In genomic region chr19:49987159-49987698, GRCh38 we compare ENCODE assay signal across 1 cellular context.
TF ChIP-seq lines count a peak whose summit lies in the region.

No MANE protein-coding gene starts in this region.

TF ChIP-seq in HepG2, 621 proteins besides CTCF, POLR2A, EP300 and RAD21 (continued from another document and continues in another):
- TF ChIP-seq, protein P1, sequence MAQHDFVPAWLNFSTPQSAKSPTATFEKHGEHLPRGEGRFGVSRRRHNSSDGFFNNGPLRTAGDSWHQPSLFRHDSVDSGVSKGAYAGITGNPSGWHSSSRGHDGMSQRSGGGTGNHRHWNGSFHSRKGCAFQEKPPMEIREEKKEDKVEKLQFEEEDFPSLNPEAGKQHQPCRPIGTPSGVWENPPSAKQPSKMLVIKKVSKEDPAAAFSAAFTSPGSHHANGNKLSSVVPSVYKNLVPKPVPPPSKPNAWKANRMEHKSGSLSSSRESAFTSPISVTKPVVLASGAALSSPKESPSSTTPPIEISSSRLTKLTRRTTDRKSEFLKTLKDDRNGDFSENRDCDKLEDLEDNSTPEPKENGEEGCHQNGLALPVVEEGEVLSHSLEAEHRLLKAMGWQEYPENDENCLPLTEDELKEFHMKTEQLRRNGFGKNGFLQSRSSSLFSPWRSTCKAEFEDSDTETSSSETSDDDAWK (CRISPR knock-in tag; IDR thresholded peaks at IDR 0.05) = no peak
- no peak for TF ChIP-seq HNRNPH1 (optimal IDR thresholded peaks at IDR 0.05; ENCODE audit: low read depth, low read length)
- TF ChIP-seq, protein P2, sequence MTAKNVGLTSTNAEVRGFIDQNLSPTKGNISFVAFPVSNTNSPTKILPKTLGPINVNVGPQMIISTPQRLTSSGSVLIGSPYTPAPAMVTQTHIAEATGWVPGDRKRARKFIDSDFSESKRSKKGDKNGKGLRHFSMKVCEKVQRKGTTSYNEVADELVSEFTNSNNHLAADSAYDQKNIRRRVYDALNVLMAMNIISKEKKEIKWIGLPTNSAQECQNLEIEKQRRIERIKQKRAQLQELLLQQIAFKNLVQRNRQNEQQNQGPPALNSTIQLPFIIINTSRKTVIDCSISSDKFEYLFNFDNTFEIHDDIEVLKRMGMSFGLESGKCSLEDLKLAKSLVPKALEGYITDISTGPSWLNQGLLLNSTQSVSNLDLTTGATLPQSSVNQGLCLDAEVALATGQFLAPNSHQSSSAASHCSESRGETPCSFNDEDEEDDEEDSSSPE (CRISPR knock-in tag; IDR thresholded peaks at IDR 0.05) = peak; percentile 85
- TF ChIP-seq, protein P3, sequence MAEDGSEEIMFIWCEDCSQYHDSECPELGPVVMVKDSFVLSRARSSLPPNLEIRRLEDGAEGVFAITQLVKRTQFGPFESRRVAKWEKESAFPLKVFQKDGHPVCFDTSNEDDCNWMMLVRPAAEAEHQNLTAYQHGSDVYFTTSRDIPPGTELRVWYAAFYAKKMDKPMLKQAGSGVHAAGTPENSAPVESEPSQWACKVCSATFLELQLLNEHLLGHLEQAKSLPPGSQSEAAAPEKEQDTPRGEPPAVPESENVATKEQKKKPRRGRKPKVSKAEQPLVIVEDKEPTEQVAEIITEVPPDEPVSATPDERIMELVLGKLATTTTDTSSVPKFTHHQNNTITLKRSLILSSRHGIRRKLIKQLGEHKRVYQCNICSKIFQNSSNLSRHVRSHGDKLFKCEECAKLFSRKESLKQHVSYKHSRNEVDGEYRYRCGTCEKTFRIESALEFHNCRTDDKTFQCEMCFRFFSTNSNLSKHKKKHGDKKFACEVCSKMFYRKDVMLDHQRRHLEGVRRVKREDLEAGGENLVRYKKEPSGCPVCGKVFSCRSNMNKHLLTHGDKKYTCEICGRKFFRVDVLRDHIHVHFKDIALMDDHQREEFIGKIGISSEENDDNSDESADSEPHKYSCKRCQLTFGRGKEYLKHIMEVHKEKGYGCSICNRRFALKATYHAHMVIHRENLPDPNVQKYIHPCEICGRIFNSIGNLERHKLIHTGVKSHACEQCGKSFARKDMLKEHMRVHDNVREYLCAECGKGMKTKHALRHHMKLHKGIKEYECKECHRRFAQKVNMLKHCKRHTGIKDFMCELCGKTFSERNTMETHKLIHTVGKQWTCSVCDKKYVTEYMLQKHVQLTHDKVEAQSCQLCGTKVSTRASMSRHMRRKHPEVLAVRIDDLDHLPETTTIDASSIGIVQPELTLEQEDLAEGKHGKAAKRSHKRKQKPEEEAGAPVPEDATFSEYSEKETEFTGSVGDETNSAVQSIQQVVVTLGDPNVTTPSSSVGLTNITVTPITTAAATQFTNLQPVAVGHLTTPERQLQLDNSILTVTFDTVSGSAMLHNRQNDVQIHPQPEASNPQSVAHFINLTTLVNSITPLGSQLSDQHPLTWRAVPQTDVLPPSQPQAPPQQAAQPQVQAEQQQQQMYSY (CRISPR knock-in tag; IDR thresholded peaks at IDR 0.05) = peak; percentile 93
- TF ChIP-seq ONECUT2 (CRISPR knock-in tag; IDR thresholded peaks at IDR 0.05) = peak; percentile 96
- TF ChIP-seq ZC3H4 (CRISPR knock-in tag; IDR thresholded peaks at IDR 0.05; ENCODE audit: borderline replicate concordance) = peak; percentile 98; the same call in 1 of the 2 replicates
- no peak for TF ChIP-seq AGO1 (IDR thresholded peaks at IDR 0.05; ENCODE audit: low read depth, low read length, poor library complexity, severe bottlenecking)
- TF ChIP-seq ZBTB42 (CRISPR knock-in tag; IDR thresholded peaks at IDR 0.05) = peak; percentile 100
- peak; percentile 96 for TF ChIP-seq MED1 (CRISPR knock-in tag; IDR thresholded peaks at IDR 0.05)
- peak; percentile 100 for TF ChIP-seq MXD1 (CRISPR knock-in tag; IDR thresholded peaks at IDR 0.05)
- peak; percentile 100 for TF ChIP-seq CC2D1A (CRISPR knock-in tag; IDR thresholded peaks at IDR 0.05)
- peak; percentile 97; the same call in 1 of the 2 replicates for TF ChIP-seq ZBTB8A (CRISPR knock-in tag; IDR thresholded peaks at IDR 0.05; ENCODE audit: borderline replicate concordance, low read depth)
- peak; percentile 100 for TF ChIP-seq DNMT3B (CRISPR knock-in tag; conservative IDR thresholded peaks at IDR 0.05)
- peak; percentile 96 for TF ChIP-seq ZNF383 (CRISPR knock-in tag; IDR thresholded peaks at IDR 0.05; ENCODE audit: borderline replicate concordance)
- peak; percentile 100 for TF ChIP-seq ZBTB43 (CRISPR knock-in tag; conservative IDR thresholded peaks at IDR 0.05)
- peak; percentile 100 for TF ChIP-seq SRY (CRISPR knock-in tag; IDR thresholded peaks at IDR 0.05)
- no peak for TF ChIP-seq HMGA1 (CRISPR knock-in tag; conservative IDR thresholded peaks at IDR 0.05)
- peak; percentile 100 for TF ChIP-seq BCL3 (CRISPR knock-in tag; IDR thresholded peaks at IDR 0.05)
- TF ChIP-seq ARNTL (CRISPR knock-in tag; IDR thresholded peaks at IDR 0.05) = peak; percentile 99
- peak; percentile 100 for TF ChIP-seq ZNF33A (CRISPR knock-in tag; IDR thresholded peaks at IDR 0.05; ENCODE audit: borderline replicate concordance)
- TF ChIP-seq, protein P4, sequence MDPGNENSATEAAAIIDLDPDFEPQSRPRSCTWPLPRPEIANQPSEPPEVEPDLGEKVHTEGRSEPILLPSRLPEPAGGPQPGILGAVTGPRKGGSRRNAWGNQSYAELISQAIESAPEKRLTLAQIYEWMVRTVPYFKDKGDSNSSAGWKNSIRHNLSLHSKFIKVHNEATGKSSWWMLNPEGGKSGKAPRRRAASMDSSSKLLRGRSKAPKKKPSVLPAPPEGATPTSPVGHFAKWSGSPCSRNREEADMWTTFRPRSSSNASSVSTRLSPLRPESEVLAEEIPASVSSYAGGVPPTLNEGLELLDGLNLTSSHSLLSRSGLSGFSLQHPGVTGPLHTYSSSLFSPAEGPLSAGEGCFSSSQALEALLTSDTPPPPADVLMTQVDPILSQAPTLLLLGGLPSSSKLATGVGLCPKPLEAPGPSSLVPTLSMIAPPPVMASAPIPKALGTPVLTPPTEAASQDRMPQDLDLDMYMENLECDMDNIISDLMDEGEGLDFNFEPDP (CRISPR knock-in tag; conservative IDR thresholded peaks at IDR 0.05) = peak; percentile 100
- TF ChIP-seq SPEN (CRISPR knock-in tag; IDR thresholded peaks at IDR 0.05; ENCODE audit: low read depth) = peak; percentile 99
- TF ChIP-seq POLR2AphosphoS5 (IDR thresholded peaks at IDR 0.05; ENCODE audit: low read depth, low read length) = no peak
- no peak for TF ChIP-seq TRIM22 (IDR thresholded peaks at IDR 0.05)
- TF ChIP-seq ZNF678 (CRISPR knock-in tag; IDR thresholded peaks at IDR 0.05) = peak; percentile 100
- TF ChIP-seq ZNF792 (CRISPR knock-in tag; IDR thresholded peaks at IDR 0.05) = peak; percentile 100
- TF ChIP-seq ELK4 (CRISPR knock-in tag; IDR thresholded peaks at IDR 0.05; ENCODE audit: borderline replicate concordance) = peak; percentile 98; the same call in 1 of the 2 replicates
- peak; percentile 100 for TF ChIP-seq ZNF557 (CRISPR knock-in tag; IDR thresholded peaks at IDR 0.05)
- TF ChIP-seq ZNF768 (CRISPR knock-in tag; IDR thresholded peaks at IDR 0.05) = peak; percentile 94
- peak; percentile 100 for TF ChIP-seq ZIK1 (CRISPR knock-in tag; IDR thresholded peaks at IDR 0.05; ENCODE audit: borderline replicate concordance, low read depth)
- TF ChIP-seq, protein P5, sequence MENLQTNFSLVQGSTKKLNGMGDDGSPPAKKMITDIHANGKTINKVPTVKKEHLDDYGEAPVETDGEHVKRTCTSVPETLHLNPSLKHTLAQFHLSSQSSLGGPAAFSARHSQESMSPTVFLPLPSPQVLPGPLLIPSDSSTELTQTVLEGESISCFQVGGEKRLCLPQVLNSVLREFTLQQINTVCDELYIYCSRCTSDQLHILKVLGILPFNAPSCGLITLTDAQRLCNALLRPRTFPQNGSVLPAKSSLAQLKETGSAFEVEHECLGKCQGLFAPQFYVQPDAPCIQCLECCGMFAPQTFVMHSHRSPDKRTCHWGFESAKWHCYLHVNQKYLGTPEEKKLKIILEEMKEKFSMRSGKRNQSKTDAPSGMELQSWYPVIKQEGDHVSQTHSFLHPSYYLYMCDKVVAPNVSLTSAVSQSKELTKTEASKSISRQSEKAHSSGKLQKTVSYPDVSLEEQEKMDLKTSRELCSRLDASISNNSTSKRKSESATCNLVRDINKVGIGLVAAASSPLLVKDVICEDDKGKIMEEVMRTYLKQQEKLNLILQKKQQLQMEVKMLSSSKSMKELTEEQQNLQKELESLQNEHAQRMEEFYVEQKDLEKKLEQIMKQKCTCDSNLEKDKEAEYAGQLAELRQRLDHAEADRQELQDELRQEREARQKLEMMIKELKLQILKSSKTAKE (CRISPR knock-in tag; IDR thresholded peaks at IDR 0.05; ENCODE audit: borderline replicate concordance) = peak; percentile 96
- TF ChIP-seq DMAP1 (CRISPR knock-in tag; IDR thresholded peaks at IDR 0.05) = peak; percentile 93; the same call in 1 of the 2 replicates
- peak; percentile 100 for TF ChIP-seq EED (CRISPR knock-in tag; IDR thresholded peaks at IDR 0.05)
- TF ChIP-seq CENPBD1 (CRISPR knock-in tag; IDR thresholded peaks at IDR 0.05; ENCODE audit: borderline replicate concordance, low read depth) = peak; percentile 100
- TF ChIP-seq ZNF549 (CRISPR knock-in tag; IDR thresholded peaks at IDR 0.05) = peak; percentile 96
- peak; percentile 81 for TF ChIP-seq ZMYM3 (CRISPR knock-in tag; IDR thresholded peaks at IDR 0.05)
- peak; percentile 85 for TF ChIP-seq MAX (IDR thresholded peaks at IDR 0.05)
- peak; percentile 100 for TF ChIP-seq ZBTB25 (CRISPR knock-in tag; IDR thresholded peaks at IDR 0.05)
- TF ChIP-seq, protein P6, sequence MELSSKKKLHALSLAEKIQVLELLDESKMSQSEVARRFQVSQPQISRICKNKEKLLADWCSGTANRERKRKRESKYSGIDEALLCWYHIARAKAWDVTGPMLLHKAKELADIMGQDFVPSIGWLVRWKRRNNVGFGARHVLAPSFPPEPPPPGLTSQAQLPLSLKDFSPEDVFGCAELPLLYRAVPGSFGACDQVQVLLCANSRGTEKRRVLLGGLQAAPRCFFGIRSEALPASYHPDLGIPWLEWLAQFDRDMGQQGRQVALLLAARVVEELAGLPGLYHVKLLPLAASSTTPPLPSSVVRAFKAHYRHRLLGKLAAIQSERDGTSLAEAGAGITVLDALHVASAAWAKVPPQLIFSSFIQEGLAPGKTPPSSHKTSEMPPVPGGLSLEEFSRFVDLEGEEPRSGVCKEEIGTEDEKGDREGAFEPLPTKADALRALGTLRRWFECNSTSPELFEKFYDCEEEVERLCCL (CRISPR knock-in tag; IDR thresholded peaks at IDR 0.05; ENCODE audit: borderline replicate concordance) = peak; percentile 100
- peak; percentile 99 for TF ChIP-seq ZNF660 (CRISPR knock-in tag; IDR thresholded peaks at IDR 0.05; ENCODE audit: borderline replicate concordance, low read depth)
- no peak for TF ChIP-seq MBD4 (IDR thresholded peaks at IDR 0.05; ENCODE audit: borderline replicate concordance, low read length)
- TF ChIP-seq CHD4 (IDR thresholded peaks at IDR 0.05; ENCODE audit: borderline replicate concordance, low read length) = no peak
- TF ChIP-seq ZSCAN29 (CRISPR knock-in tag; conservative IDR thresholded peaks at IDR 0.05) = peak; percentile 98
